ENCODE assay signal across 14 cellular contexts in the genomic region with DNA sequence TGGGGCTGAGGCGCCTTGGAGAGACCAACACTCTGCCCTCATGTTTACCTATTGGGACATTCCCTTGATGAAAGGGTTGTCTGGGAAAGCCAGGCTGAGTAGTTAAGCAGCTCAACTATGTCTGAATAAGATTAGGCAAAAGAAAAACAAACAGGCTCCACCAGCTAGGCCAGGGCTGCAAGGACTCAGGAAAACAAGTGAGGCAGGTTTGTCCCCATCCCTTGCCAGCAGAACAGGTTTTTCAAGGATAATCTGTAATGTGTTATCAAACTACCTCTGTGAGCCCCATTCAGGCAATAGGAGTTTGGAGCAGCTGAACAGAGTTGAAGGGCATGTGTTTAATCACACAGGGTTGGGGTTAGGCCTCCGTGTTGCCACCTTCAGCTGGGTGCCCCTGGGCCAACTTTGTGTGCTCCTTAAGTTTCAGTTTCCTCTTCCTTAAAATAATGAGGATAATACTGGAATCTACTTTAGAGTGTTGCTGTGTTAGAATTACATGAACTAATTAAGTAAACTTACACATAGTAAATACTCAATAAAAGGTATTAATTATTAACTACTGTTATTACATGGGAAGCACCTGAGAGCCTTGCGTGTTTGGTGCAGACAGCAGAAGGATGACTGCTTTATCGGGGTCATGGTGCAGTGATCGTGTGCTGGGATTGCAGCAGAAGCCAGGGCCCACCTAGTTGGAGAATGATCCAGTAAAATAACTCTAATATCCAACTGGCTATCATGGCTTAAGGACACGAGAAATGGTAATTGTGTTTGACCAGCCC.
A peak's percentile ranks its signal among the peaks of the same experiment; 100 is the strongest.
DNase-seq lines count a peak whose midpoint lies in the region; ATAC-seq, FAIRE-seq and TF ChIP-seq lines count a peak whose summit lies in the region.
"Had no signal": no experiment of that assay in that cellular context is flagged by ENCODE, and none has a peak within 500 bp of the region (broad histone marks: within the 10 kb centered on the region; RNA-seq: fewer than 3 reads in every experiment).

No MANE protein-coding gene starts in this region.

- H3K27ac ChIP-seq in pancreas = peak overlapping the region; percentile 59 to 85 (median 78)
- H3K27ac ChIP-seq in effector memory CD4-positive, alpha-beta T cell (ENCODE audit: insufficient read depth, low read length, poor library complexity, severe bottlenecking) = no peak overlapping the region
- H3K27ac ChIP-seq in vagina = no peak overlapping the region

- ATAC-seq in esophagus mucosa (peak; percentile 93), pancreas (peak; percentile 85 to 95 (median 91)), GM21423 (IDR thresholded peaks at IDR 0.05; ENCODE audit: unreplicated experiment) (no peak)
- ATAC-seq: activated T-helper 17 cell treated with anti-CD3 and anti-CD28 coated beads, Interleukin-2, amount 50 U/mL, for 72 hours; stimulated activated memory B cell treated with anti-CD40 and anti-IgM and Interleukin-4, amounts not matched to agents 10 μg/mL and 1 μg/mL and 100 μg/mL, for 72 hours had no signal

- no peak for FAIRE-seq in pancreas (lab: Jason Lieb, UNC)

- H3K4me1 ChIP-seq in pancreas = peaks cover 47 to 49% (median 47%) of the 10 kb centered on the region in 3 donors
- H3K4me1 ChIP-seq in effector memory CD4-positive, alpha-beta T cell (ENCODE audit: control insufficient read depth, insufficient read depth, low read length, poor library complexity, severe bottlenecking) = no peaks in the 10 kb centered on the region
- H3K4me1 ChIP-seq in vagina = peaks cover 15% of the 10 kb centered on the region
- H3K4me1 ChIP-seq: BE2C had no signal

- H3K9me3 ChIP-seq in pancreas (no peaks in the 10 kb centered on the region), vagina (no peaks in the 10 kb centered on the region)
- H3K9me3 ChIP-seq in effector memory CD4-positive, alpha-beta T cell (ENCODE audit: control insufficient read depth, low read length) = no peaks in the 10 kb centered on the region
- H3K9me3 ChIP-seq: BE2C had no signal

- WGBS in pancreas, 2 donors = 17% methylated on average over 6 of the region's 6 CpGs

- H3K27me3 ChIP-seq in pancreas (no peaks in the 10 kb centered on the region), vagina (no peaks in the 10 kb centered on the region)
- no peaks in the 10 kb centered on the region for H3K27me3 ChIP-seq in effector memory CD4-positive, alpha-beta T cell (replicated peaks; ENCODE audit: control insufficient read depth, insufficient read depth, low read length, poor library complexity, severe bottlenecking)
- H3K27me3 ChIP-seq: BE2C had no signal

- H3K4me3 ChIP-seq in pancreas = peak overlapping the region in 1 of 4 donors; percentile 6
- no peak overlapping the region for H3K4me3 ChIP-seq in effector memory CD4-positive, alpha-beta T cell (ENCODE audit: insufficient read depth, low read depth, low read length, poor library complexity, severe bottlenecking)
- H3K4me3 ChIP-seq in vagina = no peak overlapping the region

- intact Hi-C loops in pancreas (cut with DNase I) = no loop called here
- intact Hi-C loops in vagina (cut with DNase I) = no loop called here

- no peak for TF ChIP-seq POLR2A in vagina (IDR thresholded peaks at IDR 0.05)

- H3K36me3 ChIP-seq in pancreas = no peaks in the 10 kb centered on the region
- H3K36me3 ChIP-seq in effector memory CD4-positive, alpha-beta T cell (ENCODE audit: control insufficient read depth, insufficient read depth, low read length) = no peaks in the 10 kb centered on the region
- no peaks in the 10 kb centered on the region for H3K36me3 ChIP-seq in vagina
- H3K36me3 ChIP-seq: BE2C had no signal

- TF ChIP-seq CTCF in pancreas (IDR thresholded peaks at IDR 0.05) (no peak), vagina (IDR thresholded peaks at IDR 0.05) (no peak)

- DNase-seq in DMS53 (lab: John Stamatoyannopoulos, UW) (peak; percentile 97), NCI-H510A treated with DMSO at 0.1 percent for 48 hours (lab: John Stamatoyannopoulos, UW) (peak; percentile 67), pancreas (peak in 4 of 6 donors; percentile 84 to 93 (median 92)), NCI-H128 (lab: John Stamatoyannopoulos, UW; ENCODE audit: unreplicated experiment) (no peak), vagina (ENCODE audit: extremely low spot score in 2 of 2) (no peak)
- DNase-seq in effector memory CD4-positive, alpha-beta T cell = no peak
- DNase-seq: activated CD4-positive, alpha-beta T cell treated with anti-CD3 and anti-CD28 coated beads for 4 hours; BE2C; NCI-H1092; stimulated activated CD4-positive, alpha-beta T cell treated with anti-CD3 and anti-CD28 coated beads, Interleukin-2, amount 100 ng/mL, for 24 hours had no signal

Comparison
In these comparisons a context has a peak if more than half of its experiments do, and no peak if none do; other contexts are left out.
1. DNase-seq: peak in DMS53 (single experiment), NCI-H510A treated with DMSO at 0.1 percent for 48 hours (single experiment) and pancreas (4 of 6); none in NCI-H128 (single experiment), effector memory CD4-positive, alpha-beta T cell (0 of 3) and vagina (0 of 2).
2. H3K27ac ChIP-seq: peak in pancreas (4 of 4); none in effector memory CD4-positive, alpha-beta T cell (single experiment) and vagina (single experiment).